In genomic region chr6:150835620-150836019, GRCh38 we compare ENCODE assay signal across 30 cellular contexts. TPM values are rescaled to one million over a fixed set of nuclear protein-coding genes. Genes with fewer than 3 reads are reported as not detected.
DNase-seq lines count a peak whose midpoint lies in the region; ATAC-seq and TF ChIP-seq lines count a peak whose summit lies in the region.
"Had no signal": no experiment of that assay in that cellular context is flagged by ENCODE, and none has a peak within 500 bp of the region (broad histone marks: within the 10 kb centered on the region; RNA-seq: fewer than 3 reads in every experiment).

No MANE protein-coding gene starts in this region.

- no peak overlapping the region for H3K27ac Mint-ChIP-seq in activated naive CD8-positive, alpha-beta T cell treated with anti-CD3 and anti-CD28 coated beads, Interleukin-2, amount 50 U/mL, for 24 hours
- H3K27ac Mint-ChIP-seq in activated naive CD8-positive, alpha-beta T cell treated with anti-CD3 and anti-CD28 coated beads for 36 hours, result no peak overlapping the region
- no peak overlapping the region for H3K27ac Mint-ChIP-seq in endothelial cell (ENCODE audit: unreplicated experiment)
- H3K27ac Mint-ChIP-seq: activated naive CD4-positive, alpha-beta T cell treated with anti-CD3 and anti-CD28 coated beads, Interleukin-2, amount 50 U/mL, for 24 hours; CD8-positive, alpha-beta memory T cell; effector memory CD8-positive, alpha-beta T cell; T-cell had no signal

- H3K9me3 Mint-ChIP-seq in activated naive CD8-positive, alpha-beta T cell treated with anti-CD3 and anti-CD28 coated beads, Interleukin-2, amount 50 U/mL, for 24 hours, result no peaks in the 10 kb centered on the region
- no peaks in the 10 kb centered on the region for H3K9me3 Mint-ChIP-seq in activated naive CD8-positive, alpha-beta T cell treated with anti-CD3 and anti-CD28 coated beads for 36 hours
- H3K9me3 Mint-ChIP-seq in endothelial cell (ENCODE audit: unreplicated experiment), result no peaks in the 10 kb centered on the region
- H3K9me3 Mint-ChIP-seq: activated naive CD4-positive, alpha-beta T cell treated with anti-CD3 and anti-CD28 coated beads, Interleukin-2, amount 50 U/mL, for 24 hours; CD8-positive, alpha-beta memory T cell; effector memory CD8-positive, alpha-beta T cell; T-cell had no signal

- peak; percentile 54 for ATAC-seq in activated naive CD8-positive, alpha-beta T cell treated with anti-CD3 and anti-CD28 coated beads, Interleukin-2, amount 50 U/mL, for 24 hours
- ATAC-seq: effector memory CD8-positive, alpha-beta T cell; T-cell had no signal

- TF ChIP-seq CTCF in endothelial cell (IDR thresholded peaks at IDR 0.05; ENCODE audit: unreplicated experiment), result no peak

- no peaks in the 10 kb centered on the region for H3K4me1 Mint-ChIP-seq in activated naive CD8-positive, alpha-beta T cell treated with anti-CD3 and anti-CD28 coated beads, Interleukin-2, amount 50 U/mL, for 24 hours
- no peaks in the 10 kb centered on the region for H3K4me1 Mint-ChIP-seq in activated naive CD8-positive, alpha-beta T cell treated with anti-CD3 and anti-CD28 coated beads for 36 hours
- H3K4me1 Mint-ChIP-seq in endothelial cell (ENCODE audit: unreplicated experiment), result peaks cover 2% of the 10 kb centered on the region
- H3K4me1 Mint-ChIP-seq: activated naive CD4-positive, alpha-beta T cell treated with anti-CD3 and anti-CD28 coated beads, Interleukin-2, amount 50 U/mL, for 24 hours; CD8-positive, alpha-beta memory T cell; T-cell had no signal

- H3K36me3 Mint-ChIP-seq in activated naive CD8-positive, alpha-beta T cell treated with anti-CD3 and anti-CD28 coated beads, Interleukin-2, amount 50 U/mL, for 24 hours (ENCODE audit: low read depth), result peaks cover 1% of the 10 kb centered on the region
- no peaks in the 10 kb centered on the region for H3K36me3 Mint-ChIP-seq in activated naive CD8-positive, alpha-beta T cell treated with anti-CD3 and anti-CD28 coated beads for 36 hours
- peaks cover 60% of the 10 kb centered on the region for H3K36me3 Mint-ChIP-seq in endothelial cell (ENCODE audit: low read depth, unreplicated experiment)
- H3K36me3 Mint-ChIP-seq: activated naive CD4-positive, alpha-beta T cell treated with anti-CD3 and anti-CD28 coated beads, Interleukin-2, amount 50 U/mL, for 24 hours had no signal

- DNase-seq in activated naive CD8-positive, alpha-beta T cell treated with anti-CD3 and anti-CD28 coated beads, Interleukin-2, amount 50 U/mL, for 24 hours, result no peak
- DNase-seq in activated naive CD8-positive, alpha-beta T cell treated with anti-CD3 and anti-CD28 coated beads for 36 hours, result no peak
- DNase-seq in SW480 (ENCODE audit: low spot score) (peak; percentile 70), kidney tubule cell (ENCODE audit: low spot score) (peak; percentile 68), activated T-cell treated with anti-CD3 and anti-CD28 coated beads for 4 hours (no peak), globus pallidus (ENCODE audit: low spot score) (no peak), endothelial cell (ENCODE audit: low spot score) (no peak), iPS-NIHi7 (ENCODE audit: extremely low spot score) (no peak)
- DNase-seq: activated CD4-positive, alpha-beta T cell treated with anti-CD3 and anti-CD28 coated beads, Interleukin-2, amount 50 U/mL, for 4 hours; activated CD8-positive, alpha-beta memory T cell treated with anti-CD3 and anti-CD28 coated beads, Interleukin-2, amount 50 U/mL, for 4 hours; AML-193; anterior cingulate cortex; CD8-positive, alpha-beta memory T cell; DMS79 treated with DMSO at 0.1 percent for 48 hours; effector memory CD8-positive, alpha-beta T cell; foreskin melanocyte; GF-D8; hippocampal formation; Kasumi-1; left ventricle myocardium inferior; NCI-H1694 treated with DMSO at 0.1 percent for 48 hours; NCI-H2171 treated with DMSO at 0.1 percent for 48 hours; NCI-H510A treated with DMSO at 0.1 percent for 48 hours; posterior cingulate gyrus; right lobe of liver; stimulated activated CD4-positive, alpha-beta T cell treated with anti-CD3 and anti-CD28 coated beads, Interleukin-4, amount 100 ng/mL, for 4 hours; stimulated activated naive CD4-positive, alpha-beta T cell treated with Interleukin-2 at 50 U/mL for 16 hours; T-cell; uterus had no signal

- H3K27me3 Mint-ChIP-seq in activated naive CD8-positive, alpha-beta T cell treated with anti-CD3 and anti-CD28 coated beads, Interleukin-2, amount 50 U/mL, for 24 hours, result no peaks in the 10 kb centered on the region
- H3K27me3 Mint-ChIP-seq in activated naive CD8-positive, alpha-beta T cell treated with anti-CD3 and anti-CD28 coated beads for 36 hours, result peaks cover 5% of the 10 kb centered on the region
- H3K27me3 Mint-ChIP-seq in endothelial cell (ENCODE audit: unreplicated experiment), result peaks cover 3% of the 10 kb centered on the region
- H3K27me3 Mint-ChIP-seq: activated naive CD4-positive, alpha-beta T cell treated with anti-CD3 and anti-CD28 coated beads, Interleukin-2, amount 50 U/mL, for 24 hours; effector memory CD8-positive, alpha-beta T cell; T-cell had no signal

- H3K4me3 Mint-ChIP-seq in activated naive CD8-positive, alpha-beta T cell treated with anti-CD3 and anti-CD28 coated beads, Interleukin-2, amount 50 U/mL, for 24 hours, result no peak overlapping the region
- H3K4me3 Mint-ChIP-seq in activated naive CD8-positive, alpha-beta T cell treated with anti-CD3 and anti-CD28 coated beads for 36 hours, result no peak overlapping the region
- H3K4me3 Mint-ChIP-seq in endothelial cell (ENCODE audit: unreplicated experiment), result no peak overlapping the region
- H3K4me3 Mint-ChIP-seq: activated naive CD4-positive, alpha-beta T cell treated with anti-CD3 and anti-CD28 coated beads, Interleukin-2, amount 50 U/mL, for 24 hours; CD8-positive, alpha-beta memory T cell; effector memory CD8-positive, alpha-beta T cell; T-cell had no signal

RNA-seq across cellular contexts. Expression of gene MTHFD1L, which starts 29.9 kb away (rescaled TPM):
- 100 to 1,000 TPM; 138 to 155 TPM for total RNA-seq in activated naive CD8-positive, alpha-beta T cell treated with anti-CD3 and anti-CD28 coated beads for 36 hours
- 66.0 TPM for total RNA-seq in endothelial cell (ENCODE audit: unreplicated experiment)

Comparison
In these comparisons a context has a peak if more than half of its experiments do, and no peak if none do; other contexts are left out.
1. DNase-seq: peak in SW480 (single experiment) and kidney tubule cell (single experiment); none in activated naive CD8-positive, alpha-beta T cell treated with anti-CD3 and anti-CD28 coated beads, Interleukin-2, amount 50 U/mL, for 24 hours (single experiment), activated naive CD8-positive, alpha-beta T cell treated with anti-CD3 and anti-CD28 coated beads for 36 hours (single experiment), activated T-cell treated with anti-CD3 and anti-CD28 coated beads for 4 hours (single experiment), globus pallidus (single experiment), endothelial cell (single experiment) and iPS-NIHi7 (single experiment).